ENCODE assay signal across 17 cellular contexts in genomic region chr11:70572974-70573260, GRCh38.
"Had no signal": no experiment of that assay in that cellular context is flagged by ENCODE, and none has a peak within 500 bp of the region (broad histone marks: within the 10 kb centered on the region; RNA-seq: fewer than 3 reads in every experiment).

No MANE protein-coding gene starts in this region.

- H3K27me3 ChIP-seq: testis, transverse colon had no signal

- H3K4me3 ChIP-seq: coronary artery, heart left ventricle, psoas muscle, testis, transverse colon had no signal

- FAIRE-seq: urothelium cell line had no signal

- H3K36me3 ChIP-seq: heart left ventricle, transverse colon had no signal

- DNase-seq: effector CD4-positive, alpha-beta T cell; foreskin melanocyte; hippocampal formation; kidney glomerular epithelial cell; retina; stimulated activated CD4-positive, alpha-beta T cell treated with anti-CD3 and anti-CD28 coated beads, Interleukin-2, amount 100 ng/mL, for 24 hours; stimulated activated CD4-positive, alpha-beta T cell treated with anti-CD3 and anti-CD28 coated beads, Interleukin-4, amount 100 ng/mL, for 4 hours; stimulated activated naive B cell treated with anti-CD40 and anti-IgM and Interleukin-4, amounts not matched to agents 10 μg/mL and 1 μg/mL and 100 μg/mL, for 72 hours; stimulated activated naive CD8-positive, alpha-beta T cell treated with anti-CD3 and anti-CD28 coated beads, Interleukin-15, amount 100 ng/mL, for 72 hours; testis; transverse colon had no signal

- ATAC-seq: heart left ventricle; psoas muscle; sciatic nerve; stimulated activated naive B cell treated with anti-CD40 and anti-IgM and Interleukin-4, amounts not matched to agents 10 μg/mL and 1 μg/mL and 100 μg/mL, for 72 hours; stimulated activated naive CD8-positive, alpha-beta T cell treated with anti-CD3 and anti-CD28 coated beads, Interleukin-15, amount 100 ng/mL, for 72 hours had no signal

- H3K9me3 ChIP-seq: heart left ventricle, psoas muscle, testis, transverse colon had no signal

- H3K27ac ChIP-seq: coronary artery, heart left ventricle, parathyroid adenoma, psoas muscle, testis, transverse colon had no signal

- H3K4me1 ChIP-seq: parathyroid adenoma, psoas muscle had no signal
